Comparison of ENCODE assay signal across 1 cellular context in the genomic region with DNA sequence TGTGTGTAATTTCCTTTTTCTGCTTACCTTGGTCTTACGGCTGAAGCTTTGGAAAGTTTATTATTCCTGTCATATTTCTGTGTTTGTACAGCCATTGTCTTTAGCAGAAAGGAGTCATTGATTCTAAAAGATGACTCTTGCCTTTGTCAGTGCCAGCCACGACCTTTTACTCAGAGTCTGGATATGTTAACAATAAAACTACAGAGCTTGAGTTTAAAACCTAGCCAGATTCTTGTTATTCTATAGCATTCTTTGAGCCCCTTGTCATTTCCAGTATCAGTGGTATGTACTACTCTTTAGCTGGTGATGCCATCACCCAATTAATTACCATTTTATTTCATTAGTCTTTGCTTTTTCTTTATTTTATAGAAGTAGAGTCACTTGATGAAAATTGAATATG.
TF ChIP-seq lines count a peak whose summit lies in the region.

No MANE protein-coding gene starts in this region.

TF ChIP-seq in WTC11, 78 proteins besides CTCF, POLR2A, EP300 and RAD21 (continued from another document):
- TF ChIP-seq, protein P1, sequence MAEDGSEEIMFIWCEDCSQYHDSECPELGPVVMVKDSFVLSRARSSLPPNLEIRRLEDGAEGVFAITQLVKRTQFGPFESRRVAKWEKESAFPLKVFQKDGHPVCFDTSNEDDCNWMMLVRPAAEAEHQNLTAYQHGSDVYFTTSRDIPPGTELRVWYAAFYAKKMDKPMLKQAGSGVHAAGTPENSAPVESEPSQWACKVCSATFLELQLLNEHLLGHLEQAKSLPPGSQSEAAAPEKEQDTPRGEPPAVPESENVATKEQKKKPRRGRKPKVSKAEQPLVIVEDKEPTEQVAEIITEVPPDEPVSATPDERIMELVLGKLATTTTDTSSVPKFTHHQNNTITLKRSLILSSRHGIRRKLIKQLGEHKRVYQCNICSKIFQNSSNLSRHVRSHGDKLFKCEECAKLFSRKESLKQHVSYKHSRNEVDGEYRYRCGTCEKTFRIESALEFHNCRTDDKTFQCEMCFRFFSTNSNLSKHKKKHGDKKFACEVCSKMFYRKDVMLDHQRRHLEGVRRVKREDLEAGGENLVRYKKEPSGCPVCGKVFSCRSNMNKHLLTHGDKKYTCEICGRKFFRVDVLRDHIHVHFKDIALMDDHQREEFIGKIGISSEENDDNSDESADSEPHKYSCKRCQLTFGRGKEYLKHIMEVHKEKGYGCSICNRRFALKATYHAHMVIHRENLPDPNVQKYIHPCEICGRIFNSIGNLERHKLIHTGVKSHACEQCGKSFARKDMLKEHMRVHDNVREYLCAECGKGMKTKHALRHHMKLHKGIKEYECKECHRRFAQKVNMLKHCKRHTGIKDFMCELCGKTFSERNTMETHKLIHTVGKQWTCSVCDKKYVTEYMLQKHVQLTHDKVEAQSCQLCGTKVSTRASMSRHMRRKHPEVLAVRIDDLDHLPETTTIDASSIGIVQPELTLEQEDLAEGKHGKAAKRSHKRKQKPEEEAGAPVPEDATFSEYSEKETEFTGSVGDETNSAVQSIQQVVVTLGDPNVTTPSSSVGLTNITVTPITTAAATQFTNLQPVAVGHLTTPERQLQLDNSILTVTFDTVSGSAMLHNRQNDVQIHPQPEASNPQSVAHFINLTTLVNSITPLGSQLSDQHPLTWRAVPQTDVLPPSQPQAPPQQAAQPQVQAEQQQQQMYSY (CRISPR knock-in tag; IDR thresholded peaks at IDR 0.05), result no peak
- TF ChIP-seq SOX15 (CRISPR knock-in tag; IDR thresholded peaks at IDR 0.05), result no peak
- TF ChIP-seq, protein P2, sequence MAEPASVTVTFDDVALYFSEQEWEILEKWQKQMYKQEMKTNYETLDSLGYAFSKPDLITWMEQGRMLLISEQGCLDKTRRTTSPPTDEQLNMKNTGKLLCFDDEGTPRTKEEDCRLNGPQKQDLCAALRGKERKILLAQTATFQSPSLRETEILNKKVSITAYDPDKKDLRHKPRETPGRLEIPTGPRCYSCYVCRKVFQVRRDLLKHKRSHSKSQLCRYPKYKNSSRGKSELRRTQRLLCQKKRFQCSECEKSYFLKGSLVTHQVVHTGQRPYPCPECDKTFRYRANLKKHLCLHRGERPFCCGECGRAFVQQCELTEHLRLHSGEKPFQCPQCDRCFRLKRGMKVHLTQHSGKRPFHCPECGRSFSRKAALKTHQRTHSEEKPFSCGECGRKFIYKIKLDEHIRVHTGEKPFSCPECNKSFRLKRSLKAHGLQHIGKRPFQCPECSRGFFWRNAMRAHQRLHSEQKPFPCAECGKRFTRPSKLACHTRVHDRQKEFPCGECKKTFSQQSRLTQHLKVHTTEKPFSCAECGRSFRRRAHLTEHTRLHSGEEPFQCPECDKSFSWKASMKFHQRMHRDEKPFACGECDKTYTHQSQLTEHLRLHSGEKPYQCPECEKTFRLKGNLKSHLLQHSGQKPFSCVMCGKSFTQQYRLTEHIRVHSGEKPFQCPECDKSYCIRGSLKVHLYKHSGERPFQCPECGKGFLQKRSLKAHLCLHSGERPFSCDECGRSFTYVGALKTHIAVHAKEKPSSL (CRISPR knock-in tag; conservative IDR thresholded peaks at IDR 0.05), result no peak
